In genomic region chr12:82896979-82897378, GRCh38 we compare ENCODE assay signal across 17 cellular contexts.
DNase-seq lines count a peak whose midpoint lies in the region; FAIRE-seq and TF ChIP-seq lines count a peak whose summit lies in the region.
"Had no signal": no experiment of that assay in that cellular context is flagged by ENCODE, and none has a peak within 500 bp of the region (broad histone marks: within the 10 kb centered on the region; RNA-seq: fewer than 3 reads in every experiment).

No MANE protein-coding gene starts in this region.

- peaks cover 11% of the 10 kb centered on the region for H3K4me1 Mint-ChIP-seq in Calu3 (ENCODE audit: low read depth, unreplicated experiment)
- H3K4me1 Mint-ChIP-seq: B cell, mesothelial cell of epicardium had no signal

- TF ChIP-seq CTCF in Calu3 (IDR thresholded peaks at IDR 0.05; ENCODE audit: unreplicated experiment) (no peak), endothelial cell of umbilical vein (IDR thresholded peaks at IDR 0.05; ENCODE audit: extremely low read depth in 1 of 2, insufficient read depth in 1 of 2, low read depth in 1 of 2, low read length in 2 of 2) (no peak)

- no TSS peak for BruUV-seq in Calu3 (replicated peaks; lab: Mats Ljungman, UMichigan)
- no TSS peak for BruUV-seq in endothelial cell of umbilical vein (replicated peaks; lab: Mats Ljungman, UMichigan)

- H3K27ac Mint-ChIP-seq in Calu3 (ENCODE audit: unreplicated experiment): no peak overlapping the region
- H3K27ac Mint-ChIP-seq: B cell had no signal

- no peaks in the 10 kb centered on the region for H3K79me2 ChIP-seq in endothelial cell of umbilical vein (ENCODE audit: control insufficient read depth, insufficient read depth, low read length)

- H3K9me1 ChIP-seq in endothelial cell of umbilical vein (replicated peaks; ENCODE audit: control insufficient read depth, extremely low read depth, insufficient read depth, low read length): no peaks in the 10 kb centered on the region

- H4K20me1 ChIP-seq in endothelial cell of umbilical vein (replicated peaks; ENCODE audit: control insufficient read depth, extremely low read depth, insufficient read depth, low read length): no peaks in the 10 kb centered on the region

- H3K9ac ChIP-seq in endothelial cell of umbilical vein (replicated peaks; ENCODE audit: extremely low read depth, insufficient read depth, low read length): no peak overlapping the region
- H3K9ac ChIP-seq in mucosa of rectum (ENCODE audit: low read depth in 1 of 2, low read length in 2 of 2): no peak overlapping the region

- CTCF ChIA-PET in Calu3 (lab: Charles Lee): interaction anchor here (0.7 kb wide), 1 partner anchor 72 kb away, joined by 3 read pairs; no protein-coding TSS in a partner anchor
- CTCF ChIA-PET in endothelial cell of umbilical vein (lab: Charles Lee): interaction anchor here (0.7 to 1.8 kb wide), 6 partner anchors 13 to 211 kb away, joined by 3 to 5 read pairs (median 4); no protein-coding TSS in a partner anchor

- H2AFZ ChIP-seq in endothelial cell of umbilical vein (ENCODE audit: low read depth, low read length): no peak overlapping the region

- H3K36me3 ChIP-seq in endothelial cell of umbilical vein (ENCODE audit: control insufficient read depth in 2 of 2, extremely low read depth in 1 of 2, insufficient read depth in 2 of 2, low read length in 2 of 2) (no peaks in the 10 kb centered on the region), mucosa of rectum (ENCODE audit: control insufficient read depth in 2 of 2, insufficient read depth in 2 of 2, low read length in 2 of 2) (no peaks in the 10 kb centered on the region)
- H3K36me3 ChIP-seq: right lobe of liver had no signal

- H3K9me3 ChIP-seq in endothelial cell of umbilical vein (replicated peaks; ENCODE audit: control insufficient read depth, insufficient read depth, low read length) (no peaks in the 10 kb centered on the region), mucosa of rectum (ENCODE audit: control insufficient read depth in 2 of 2, low read length in 2 of 2) (no peaks in the 10 kb centered on the region)
- H3K9me3 ChIP-seq: right lobe of liver had no signal

- H3K27ac ChIP-seq in endothelial cell of umbilical vein (ENCODE audit: insufficient read depth, low read depth, low read length) (no peak overlapping the region), mucosa of rectum (ENCODE audit: low read depth in 2 of 2, low read length in 2 of 2) (peak overlapping the region; percentile 46 to 64)
- H3K27ac ChIP-seq: coronary artery, right lobe of liver had no signal

- POLR2A ChIA-PET in endothelial cell of umbilical vein (lab: Charles Lee): no interaction called here

- FAIRE-seq in endothelial cell of umbilical vein (lab: Jason Lieb, UNC) (no peak), GM12891 (lab: Jason Lieb, UNC) (no peak)
- FAIRE-seq: GM18507 had no signal

- TF ChIP-seq POLR2A in endothelial cell of umbilical vein (IDR thresholded peaks at IDR 0.05; ENCODE audit: low read depth, low read length): no peak
- no peak for TF ChIP-seq POLR2A in GM12891 (IDR thresholded peaks at IDR 0.05; ENCODE audit: low read depth, low read length)

- H3K4me1 ChIP-seq in endothelial cell of umbilical vein (ENCODE audit: control insufficient read depth, extremely low read depth, insufficient read depth, low read length) (no peaks in the 10 kb centered on the region), mucosa of rectum (ENCODE audit: control insufficient read depth in 2 of 2, insufficient read depth in 2 of 2, low read length in 2 of 2) (peaks cover 4 to 8% of the 10 kb centered on the region in 2 donors)
- H3K4me1 ChIP-seq: right lobe of liver had no signal

- dilution Hi-C loops in endothelial cell of umbilical vein (cut with MboI; ENCODE audit: extremely low pct_ligation_motif_present, low sequenced_read_pairs): no loop called here

- H3K36me3 Mint-ChIP-seq in Calu3 (ENCODE audit: insufficient read depth, unreplicated experiment): peaks cover 5% of the 10 kb centered on the region

- DNase-seq in Calu3: peak; percentile 29
- DNase-seq in OCI-M1 (lab: John Stamatoyannopoulos, UW): peak; percentile 11
- DNase-seq in endothelial cell of umbilical vein (ENCODE audit: low read depth, low spot score): peak; percentile 8
- no peak for DNase-seq in HCEC 1CT
- no peak for DNase-seq in GM12891 (ENCODE audit: insufficient read length, low spot score)
- DNase-seq in hippocampal formation (lab: John Stamatoyannopoulos, UW): no peak
- DNase-seq in stimulated activated CD4-positive, alpha-beta T cell treated with anti-CD3 and anti-CD28 coated beads, Interleukin-2, amount 100 ng/mL, for 48 hours: no peak
- DNase-seq: activated CD4-positive, alpha-beta T cell treated with anti-CD3 and anti-CD28 coated beads for 48 hours; activated gamma-delta T cell treated with Interleukin-2 at 50 U/mL for 16 hours; NCI-H1092 treated with DMSO at 0.1 percent for 48 hours; NCI-H748 treated with DMSO at 0.1 percent for 48 hours; right lobe of liver had no signal

- no peak overlapping the region for H3K4me2 ChIP-seq in endothelial cell of umbilical vein (ENCODE audit: insufficient read depth, low read length)

- H3K27me3 ChIP-seq in endothelial cell of umbilical vein (ENCODE audit: control insufficient read depth in 2 of 2, insufficient read depth in 2 of 2, low read length in 2 of 2) (no peaks in the 10 kb centered on the region), mucosa of rectum (ENCODE audit: control insufficient read depth in 2 of 2, insufficient read depth in 2 of 2, low read length in 2 of 2) (no peaks in the 10 kb centered on the region)
- H3K27me3 ChIP-seq: right lobe of liver had no signal

- no peaks in the 10 kb centered on the region for H3K27me3 Mint-ChIP-seq in Calu3 (ENCODE audit: unreplicated experiment)
- H3K27me3 Mint-ChIP-seq: B cell had no signal

- no peaks in the 10 kb centered on the region for H3K9me3 Mint-ChIP-seq in Calu3 (ENCODE audit: low read depth, unreplicated experiment)

- no peak overlapping the region for H3K4me3 Mint-ChIP-seq in Calu3 (ENCODE audit: low read depth, unreplicated experiment)
- H3K4me3 Mint-ChIP-seq: B cell, mesothelial cell of epicardium had no signal

- H3K4me3 ChIP-seq in endothelial cell of umbilical vein (replicated peaks in 1 of 3; ENCODE audit: insufficient read depth in 1 of 3, low read depth in 1 of 3, low read length in 3 of 3): no peak overlapping the region
- H3K4me3 ChIP-seq in mucosa of rectum (ENCODE audit: low read length in 2 of 2): peak overlapping the region; percentile 19 to 41
- H3K4me3 ChIP-seq: coronary artery, right lobe of liver had no signal

- intact Hi-C loops in Calu3 (cut with micrococcal nuclease; ENCODE audit: unreplicated experiment) (no loop called here), endothelial cell of umbilical vein (cut with micrococcal nuclease) (no loop called here)

TF ChIP-seq in endothelial cell of umbilical vein, 7 proteins besides CTCF, POLR2A, EP300 and RAD21:
- TF ChIP-seq FOS (IDR thresholded peaks at IDR 0.05; ENCODE audit: borderline replicate concordance, insufficient read depth, low read length) (peak; percentile 8), JUN (IDR thresholded peaks at IDR 0.05; ENCODE audit: borderline replicate concordance, insufficient read depth, insufficient read length, low read depth) (no peak)

TF ChIP-seq in GM12891, 5 proteins besides CTCF, POLR2A, EP300 and RAD21:
- TF ChIP-seq POLR2AphosphoS5 (IDR thresholded peaks at IDR 0.05; ENCODE audit: low read depth, low read length) (no peak), PAX5 (IDR thresholded peaks at IDR 0.05; ENCODE audit: insufficient read depth, low read length, severe bottlenecking) (no peak), POU2F2 (IDR thresholded peaks at IDR 0.05; ENCODE audit: low read depth, low read length) (no peak), SPI1 (IDR thresholded peaks at IDR 0.05; ENCODE audit: low read depth, low read length) (no peak), TAF1 (IDR thresholded peaks at IDR 0.05; ENCODE audit: low read depth, low read length) (no peak)

Comparison
In these comparisons a context has a peak if more than half of its experiments do, and no peak if none do; other contexts are left out.
1. DNase-seq: peak in Calu3 (single experiment), OCI-M1 (single experiment) and endothelial cell of umbilical vein (single experiment); none in HCEC 1CT (single experiment), GM12891 (single experiment), hippocampal formation (0 of 2) and stimulated activated CD4-positive, alpha-beta T cell treated with anti-CD3 and anti-CD28 coated beads, Interleukin-2, amount 100 ng/mL, for 48 hours (0 of 2).
2. H3K4me3 ChIP-seq: peak in mucosa of rectum (2 of 2); none in endothelial cell of umbilical vein (0 of 3).